In the genomic region with DNA sequence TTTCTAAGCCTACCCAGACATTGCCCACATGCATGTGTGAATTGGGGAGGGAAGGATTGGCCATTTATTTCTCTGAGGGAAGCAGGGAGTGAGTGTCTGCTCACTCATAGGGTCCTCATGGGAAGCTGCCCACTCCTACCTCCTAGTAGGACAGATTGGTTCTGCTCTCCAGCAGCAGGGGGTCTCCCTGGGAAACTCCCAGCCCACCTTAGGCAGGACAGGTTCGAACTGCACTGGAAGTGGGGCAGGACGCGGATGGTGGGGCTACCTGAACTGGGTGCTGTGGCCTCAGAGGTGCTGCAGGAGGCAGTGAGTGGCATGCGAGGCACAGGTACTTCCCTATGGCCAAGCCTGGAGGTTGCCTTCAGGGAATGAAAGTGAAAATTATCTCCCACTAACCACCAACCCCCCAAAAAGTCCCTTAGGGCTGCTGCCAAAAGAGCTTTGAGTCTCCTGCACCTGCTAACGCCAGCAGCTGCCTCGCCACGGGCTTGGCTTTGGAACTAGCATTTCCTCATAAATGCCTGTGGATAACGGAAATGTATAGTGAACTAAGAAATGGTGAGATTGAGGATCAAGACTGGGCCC, we compare ENCODE assay signal across 16 cellular contexts.
DNase-seq lines count a peak whose midpoint lies in the region; ATAC-seq lines count a peak whose summit lies in the region.
"Had no signal": no experiment of that assay in that cellular context is flagged by ENCODE, and none has a peak within 500 bp of the region (broad histone marks: within the 10 kb centered on the region; RNA-seq: fewer than 3 reads in every experiment).

No MANE protein-coding gene starts in this region.

- no peak for DNase-seq in activated CD8-positive, alpha-beta memory T cell treated with anti-CD3 and anti-CD28 coated beads, Interleukin-2, amount 10 ng/mL, durations not matched to agents 7 days and 5 days
- DNase-seq in activated CD8-positive, alpha-beta memory T cell treated with anti-CD3 and anti-CD28 coated beads, Interleukin-2, amount 50 U/mL, for 48 hours = no peak
- no peak for DNase-seq in T-helper 2 cell treated with Interferon-gamma antibody and Interleukin-4, amounts not matched to agents 5 μg/mL and 100 μg/mL, for 36 hours (ENCODE audit: low spot score)
- DNase-seq in stimulated activated naive CD8-positive, alpha-beta T cell treated with anti-CD3 and anti-CD28 coated beads, Interleukin-15, amount 100 ng/mL, for 72 hours = peak in 1 of 2 donors; percentile 17
- DNase-seq in foreskin melanocyte = no peak
- DNase-seq in H7 = no peak
- DNase-seq: activated CD4-positive, alpha-beta T cell treated with anti-CD3 and anti-CD28 coated beads for 36 hours; dermis blood vessel endothelial cell; DMS53; foreskin keratinocyte; NCI-H1694; NCI-H82; stimulated activated naive B cell treated with anti-CD40 and anti-IgM and Interleukin-4, amounts not matched to agents 10 μg/mL and 1 μg/mL and 100 μg/mL, for 72 hours had no signal

- H3K9me3 Mint-ChIP-seq in activated CD8-positive, alpha-beta memory T cell treated with anti-CD3 and anti-CD28 coated beads, Interleukin-2, amount 10 ng/mL, durations not matched to agents 7 days and 5 days (ENCODE audit: low read depth) = no peaks in the 10 kb centered on the region
- peaks cover 3% of the 10 kb centered on the region for H3K9me3 Mint-ChIP-seq in T-helper 2 cell treated with Interferon-gamma antibody and Interleukin-4, amounts not matched to agents 5 μg/mL and 100 μg/mL, for 36 hours
- no peaks in the 10 kb centered on the region for H3K9me3 Mint-ChIP-seq in stimulated activated naive CD8-positive, alpha-beta T cell treated with anti-CD3 and anti-CD28 coated beads, Interleukin-15, amount 100 ng/mL, for 72 hours
- H3K9me3 Mint-ChIP-seq: stimulated activated naive B cell treated with anti-CD40 and anti-IgM and Interleukin-4, amounts not matched to agents 10 μg/mL and 1 μg/mL and 100 μg/mL, for 72 hours had no signal

- CTCF ChIA-PET in activated CD8-positive, alpha-beta memory T cell treated with anti-CD3 and anti-CD28 coated beads, Interleukin-2, amount 10 ng/mL, durations not matched to agents 7 days and 5 days (lab: Charles Lee) = interaction anchor here (1.5 to 13.0 kb wide), 3 partner anchors 14 to 110 kb away, joined by 5 to 199 read pairs (median 9); no protein-coding TSS in a partner anchor

- H3K27ac Mint-ChIP-seq in activated CD8-positive, alpha-beta memory T cell treated with anti-CD3 and anti-CD28 coated beads, Interleukin-2, amount 10 ng/mL, durations not matched to agents 7 days and 5 days = peak overlapping the region; percentile 75
- no peak overlapping the region for H3K27ac Mint-ChIP-seq in T-helper 2 cell treated with Interferon-gamma antibody and Interleukin-4, amounts not matched to agents 5 μg/mL and 100 μg/mL, for 36 hours
- H3K27ac Mint-ChIP-seq in stimulated activated naive CD8-positive, alpha-beta T cell treated with anti-CD3 and anti-CD28 coated beads, Interleukin-15, amount 100 ng/mL, for 72 hours = peak overlapping the region in 1 of 2 donors; percentile 49
- H3K27ac Mint-ChIP-seq: activated CD4-positive, alpha-beta T cell treated with anti-CD3 and anti-CD28 coated beads for 36 hours; stimulated activated naive B cell treated with anti-CD40 and anti-IgM and Interleukin-4, amounts not matched to agents 10 μg/mL and 1 μg/mL and 100 μg/mL, for 72 hours had no signal

- H3K36me3 Mint-ChIP-seq in activated CD8-positive, alpha-beta memory T cell treated with anti-CD3 and anti-CD28 coated beads, Interleukin-2, amount 10 ng/mL, durations not matched to agents 7 days and 5 days = peaks cover 16% of the 10 kb centered on the region
- no peaks in the 10 kb centered on the region for H3K36me3 Mint-ChIP-seq in T-helper 2 cell treated with Interferon-gamma antibody and Interleukin-4, amounts not matched to agents 5 μg/mL and 100 μg/mL, for 36 hours (ENCODE audit: low read depth)
- H3K36me3 Mint-ChIP-seq: stimulated activated naive B cell treated with anti-CD40 and anti-IgM and Interleukin-4, amounts not matched to agents 10 μg/mL and 1 μg/mL and 100 μg/mL, for 72 hours had no signal

- no peaks in the 10 kb centered on the region for H3K36me3 ChIP-seq in H7 (replicated peaks; ENCODE audit: control insufficient read depth, insufficient read depth, low read length)

- H3K4me3 ChIP-seq in H7 (ENCODE audit: insufficient read depth, low read depth, low read length) = no peak overlapping the region
- H3K4me3 ChIP-seq: A549 had no signal

- no peak for ATAC-seq in activated CD8-positive, alpha-beta memory T cell treated with anti-CD3 and anti-CD28 coated beads, Interleukin-2, amount 10 ng/mL, durations not matched to agents 7 days and 5 days
- peak; percentile 55 for ATAC-seq in HG02610 (IDR thresholded peaks at IDR 0.05; ENCODE audit: unreplicated experiment)
- peak; percentile 12 for ATAC-seq in stimulated activated naive CD8-positive, alpha-beta T cell treated with anti-CD3 and anti-CD28 coated beads, Interleukin-15, amount 100 ng/mL, for 72 hours
- ATAC-seq in HG02938 (IDR thresholded peaks at IDR 0.05; ENCODE audit: unreplicated experiment) = no peak
- ATAC-seq: A549; activated CD4-positive, alpha-beta T cell treated with anti-CD3 and anti-CD28 coated beads for 36 hours; foreskin keratinocyte had no signal

- peaks cover 5% of the 10 kb centered on the region for H3K27me3 Mint-ChIP-seq in activated CD8-positive, alpha-beta memory T cell treated with anti-CD3 and anti-CD28 coated beads, Interleukin-2, amount 10 ng/mL, durations not matched to agents 7 days and 5 days
- peaks cover 34% of the 10 kb centered on the region for H3K27me3 Mint-ChIP-seq in T-helper 2 cell treated with Interferon-gamma antibody and Interleukin-4, amounts not matched to agents 5 μg/mL and 100 μg/mL, for 36 hours (ENCODE audit: low read depth)
- H3K27me3 Mint-ChIP-seq in stimulated activated naive CD8-positive, alpha-beta T cell treated with anti-CD3 and anti-CD28 coated beads, Interleukin-15, amount 100 ng/mL, for 72 hours = peaks cover 7% of the 10 kb centered on the region

- H3K4me1 Mint-ChIP-seq in activated CD8-positive, alpha-beta memory T cell treated with anti-CD3 and anti-CD28 coated beads, Interleukin-2, amount 10 ng/mL, durations not matched to agents 7 days and 5 days = peaks cover 45% of the 10 kb centered on the region
- peaks cover 14% of the 10 kb centered on the region for H3K4me1 Mint-ChIP-seq in T-helper 2 cell treated with Interferon-gamma antibody and Interleukin-4, amounts not matched to agents 5 μg/mL and 100 μg/mL, for 36 hours (ENCODE audit: low read depth)
- peaks cover 52% of the 10 kb centered on the region for H3K4me1 Mint-ChIP-seq in stimulated activated naive CD8-positive, alpha-beta T cell treated with anti-CD3 and anti-CD28 coated beads, Interleukin-15, amount 100 ng/mL, for 72 hours

- H3K4me3 Mint-ChIP-seq in activated CD8-positive, alpha-beta memory T cell treated with anti-CD3 and anti-CD28 coated beads, Interleukin-2, amount 10 ng/mL, durations not matched to agents 7 days and 5 days = peak overlapping the region; percentile 67
- H3K4me3 Mint-ChIP-seq in T-helper 2 cell treated with Interferon-gamma antibody and Interleukin-4, amounts not matched to agents 5 μg/mL and 100 μg/mL, for 36 hours = peak overlapping the region; percentile 53
- H3K4me3 Mint-ChIP-seq in stimulated activated naive CD8-positive, alpha-beta T cell treated with anti-CD3 and anti-CD28 coated beads, Interleukin-15, amount 100 ng/mL, for 72 hours = peak overlapping the region; percentile 41 to 93
- H3K4me3 Mint-ChIP-seq: activated CD4-positive, alpha-beta T cell treated with anti-CD3 and anti-CD28 coated beads for 36 hours; stimulated activated naive B cell treated with anti-CD40 and anti-IgM and Interleukin-4, amounts not matched to agents 10 μg/mL and 1 μg/mL and 100 μg/mL, for 72 hours had no signal

- H3K27me3 ChIP-seq in H7 (ENCODE audit: control insufficient read depth, insufficient read depth, low read length) = peaks cover 16% of the 10 kb centered on the region
- H3K27me3 ChIP-seq: foreskin keratinocyte had no signal

Comparison
In these comparisons a context has a peak if more than half of its experiments do, and no peak if none do; other contexts are left out.
1. ATAC-seq: peak in HG02610 (single experiment) and stimulated activated naive CD8-positive, alpha-beta T cell treated with anti-CD3 and anti-CD28 coated beads, Interleukin-15, amount 100 ng/mL, for 72 hours (single experiment); none in activated CD8-positive, alpha-beta memory T cell treated with anti-CD3 and anti-CD28 coated beads, Interleukin-2, amount 10 ng/mL, durations not matched to agents 7 days and 5 days (single experiment) and HG02938 (single experiment).
2. Peak in every context shown above with its lines, with median percentiles within 50 percentile points of each other: H3K4me3 Mint-ChIP-seq.